9 cellular contexts compared by ENCODE assay signal in genomic region chr6:25302677-25303128, GRCh38. TPM values are rescaled to one million over a fixed set of nuclear protein-coding genes. Genes with fewer than 3 reads are reported as not detected.
DNase-seq lines count a peak whose midpoint lies in the region; ATAC-seq and TF ChIP-seq lines count a peak whose summit lies in the region.
"Had no signal": no experiment of that assay in that cellular context is flagged by ENCODE, and none has a peak within 500 bp of the region (broad histone marks: within the 10 kb centered on the region; RNA-seq: fewer than 3 reads in every experiment).

No MANE protein-coding gene starts in this region.

- DNase-seq in A172 (ENCODE audit: low spot score), result peak; percentile 79
- peak; percentile 26 for DNase-seq in HK-2 (ENCODE audit: unreplicated experiment)
- peak; percentile 56 for DNase-seq in iris pigment epithelial cell (ENCODE audit: low read depth)
- DNase-seq in NOMO-1 treated with dmso at 0.1 percent for 144 hours (lab: John Stamatoyannopoulos, UW; ENCODE audit: unreplicated experiment), result no peak
- no peak for DNase-seq in SIG-M5 treated with dmso at 0.1 percent for 504 hours (lab: John Stamatoyannopoulos, UW; ENCODE audit: unreplicated experiment)
- DNase-seq: CD4-positive, alpha-beta memory T cell had no signal

- peak; percentile 96 for ATAC-seq in SK-N-SH treated with all-trans-retinoic acid at 6 μM for 48 hours
- ATAC-seq in GM18858 (IDR thresholded peaks at IDR 0.05; ENCODE audit: unreplicated experiment), result no peak
- no peak for ATAC-seq in HG03095 (IDR thresholded peaks at IDR 0.05; ENCODE audit: unreplicated experiment)

TF ChIP-seq in SK-N-SH treated with all-trans-retinoic acid at 6 μM for 48 hours, 23 proteins besides CTCF, POLR2A, EP300 and RAD21:
- TF ChIP-seq ISL1 (CRISPR knock-in tag; IDR thresholded peaks at IDR 0.05) (peak; percentile 68), ZNF70 (CRISPR knock-in tag; IDR thresholded peaks at IDR 0.05) (no peak)

RNA-seq across cellular contexts. Expression of gene CARMIL1, which starts 23.5 kb away (rescaled TPM):
- total RNA-seq in A172 (2014; rRNA removed; shearing (Covaris generic)), result 11.6 and 12.4 TPM in 2 replicates

Comparison
In these comparisons a context has a peak if more than half of its experiments do, and no peak if none do; other contexts are left out.
1. DNase-seq: peak in A172 (single experiment), HK-2 (single experiment) and iris pigment epithelial cell (single experiment); none in NOMO-1 treated with dmso at 0.1 percent for 144 hours (single experiment) and SIG-M5 treated with dmso at 0.1 percent for 504 hours (single experiment).